16 cellular contexts compared by ENCODE assay signal in the genomic region with DNA sequence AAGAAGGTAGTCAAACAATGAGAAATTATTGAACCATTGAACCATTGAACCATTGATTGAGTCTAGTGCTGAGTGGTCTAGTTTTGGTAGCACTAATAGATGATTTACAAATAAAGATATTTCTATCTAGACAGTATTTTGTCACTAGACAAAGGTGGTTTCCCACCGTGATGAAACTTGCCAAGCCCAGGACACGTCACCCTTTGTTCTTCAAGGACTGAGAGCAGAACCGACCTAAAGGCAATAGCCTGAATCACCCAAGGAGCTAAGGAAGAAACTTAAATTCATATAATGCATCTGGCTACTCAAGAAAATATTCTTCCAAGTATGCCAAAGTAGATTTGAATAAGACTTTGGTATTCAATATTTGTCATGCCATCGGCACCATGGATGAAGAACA.
"Had no signal": no experiment of that assay in that cellular context is flagged by ENCODE, and none has a peak within 500 bp of the region (broad histone marks: within the 10 kb centered on the region; RNA-seq: fewer than 3 reads in every experiment).

No MANE protein-coding gene starts in this region.

- H3K4me3 Mint-ChIP-seq: activated B cell treated with CpG ODN at 0.5 μM for 24 hours; activated CD4-positive, alpha-beta T cell treated with anti-CD3 and anti-CD28 coated beads, Interleukin-2, amount 10 ng/mL, durations not matched to agents 7 days and 5 days; activated naive CD8-positive, alpha-beta T cell treated with anti-CD3 and anti-CD28 coated beads, Interleukin-2, amount 50 U/mL, for 24 hours; memory B cell; stimulated activated naive CD8-positive, alpha-beta T cell treated with anti-CD3 and anti-CD28 coated beads, Interleukin-15, Interleukin-2, amounts not matched to agents 100 ng/mL and 50 ng/mL, for 24 hours had no signal

- H3K9me3 ChIP-seq: left ventricle myocardium inferior, upper lobe of left lung had no signal

- DNase-seq: activated B cell treated with CpG ODN at 0.5 μM for 24 hours; activated CD8-positive, alpha-beta memory T cell treated with anti-CD3 and anti-CD28 coated beads for 24 hours; activated naive CD8-positive, alpha-beta T cell treated with anti-CD3 and anti-CD28 coated beads, Interleukin-2, amount 50 U/mL, for 24 hours; aorta; dermis blood vessel endothelial cell; effector memory CD8-positive, alpha-beta T cell; kidney; left ventricle myocardium inferior; right cardiac atrium; upper lobe of left lung had no signal

- H3K36me3 ChIP-seq: left ventricle myocardium inferior, upper lobe of left lung had no signal

- H3K4me3 ChIP-seq: hepatocyte, left ventricle myocardium inferior, upper lobe of left lung had no signal

- H3K9me3 Mint-ChIP-seq: activated B cell treated with CpG ODN at 0.5 μM for 24 hours; activated CD4-positive, alpha-beta T cell treated with anti-CD3 and anti-CD28 coated beads, Interleukin-2, amount 10 ng/mL, durations not matched to agents 7 days and 5 days; activated naive CD8-positive, alpha-beta T cell treated with anti-CD3 and anti-CD28 coated beads, Interleukin-2, amount 50 U/mL, for 24 hours; effector memory CD8-positive, alpha-beta T cell; memory B cell; nephron; stimulated activated naive CD8-positive, alpha-beta T cell treated with anti-CD3 and anti-CD28 coated beads, Interleukin-15, Interleukin-2, amounts not matched to agents 100 ng/mL and 50 ng/mL, for 24 hours had no signal

- H3K27ac Mint-ChIP-seq: activated B cell treated with CpG ODN at 0.5 μM for 24 hours; activated CD4-positive, alpha-beta T cell treated with anti-CD3 and anti-CD28 coated beads, Interleukin-2, amount 10 ng/mL, durations not matched to agents 7 days and 5 days; activated naive CD8-positive, alpha-beta T cell treated with anti-CD3 and anti-CD28 coated beads, Interleukin-2, amount 50 U/mL, for 24 hours; memory B cell; progenitor cell of endocrine pancreas; stimulated activated naive CD8-positive, alpha-beta T cell treated with anti-CD3 and anti-CD28 coated beads, Interleukin-15, Interleukin-2, amounts not matched to agents 100 ng/mL and 50 ng/mL, for 24 hours had no signal

- H3K27ac ChIP-seq: hepatocyte, left ventricle myocardium inferior, upper lobe of left lung had no signal
